ENCODE assay signal across 1 cellular context in the genomic region with DNA sequence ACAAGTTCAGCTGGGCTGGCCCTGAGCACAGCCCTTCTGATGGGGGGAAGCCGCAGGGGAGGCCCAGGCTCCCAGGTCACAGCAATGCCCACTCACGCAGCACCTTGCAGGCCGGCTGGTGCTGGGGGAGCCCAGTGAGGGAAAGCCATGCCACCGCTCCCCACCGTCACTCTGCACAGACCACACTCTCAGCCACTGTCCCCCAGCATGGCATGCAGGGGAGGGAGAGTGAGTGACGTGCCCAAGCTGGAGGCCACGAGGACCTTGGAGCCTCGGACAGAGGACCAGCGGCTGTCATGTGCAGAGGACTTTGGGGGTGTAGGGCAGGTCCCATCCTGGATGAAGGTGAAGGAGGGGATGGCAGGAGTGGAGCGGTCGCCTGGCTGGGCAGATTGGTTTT.
TF ChIP-seq lines count a peak whose summit lies in the region.

No MANE protein-coding gene starts in this region.

TF ChIP-seq in HEK293, 187 proteins besides CTCF, POLR2A, EP300 and RAD21 (continued from another document):
- TF ChIP-seq, protein P1, sequence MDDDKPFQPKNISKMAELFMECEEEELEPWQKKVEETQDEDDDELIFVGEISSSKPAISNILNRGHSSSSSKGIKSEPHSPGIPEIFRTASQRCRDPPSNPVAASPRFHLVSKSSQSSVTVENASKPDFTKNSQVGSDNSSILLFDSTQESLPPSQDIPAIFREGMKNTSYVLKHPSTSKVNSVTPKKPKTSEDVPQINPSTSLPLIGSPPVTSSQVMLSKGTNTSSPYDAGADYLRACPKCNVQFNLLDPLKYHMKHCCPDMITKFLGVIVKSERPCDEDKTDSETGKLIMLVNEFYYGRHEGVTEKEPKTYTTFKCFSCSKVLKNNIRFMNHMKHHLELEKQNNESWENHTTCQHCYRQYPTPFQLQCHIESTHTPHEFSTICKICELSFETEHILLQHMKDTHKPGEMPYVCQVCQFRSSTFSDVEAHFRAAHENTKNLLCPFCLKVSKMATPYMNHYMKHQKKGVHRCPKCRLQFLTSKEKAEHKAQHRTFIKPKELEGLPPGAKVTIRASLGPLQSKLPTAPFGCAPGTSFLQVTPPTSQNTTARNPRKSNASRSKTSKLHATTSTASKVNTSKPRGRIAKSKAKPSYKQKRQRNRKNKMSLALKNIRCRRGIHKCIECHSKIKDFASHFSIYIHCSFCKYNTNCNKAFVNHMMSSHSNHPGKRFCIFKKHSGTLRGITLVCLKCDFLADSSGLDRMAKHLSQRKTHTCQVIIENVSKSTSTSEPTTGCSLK (tag by site-specific recombination; IDR thresholded peaks at IDR 0.05), result no peak
